7 cellular contexts compared by ENCODE assay signal in the genomic region with DNA sequence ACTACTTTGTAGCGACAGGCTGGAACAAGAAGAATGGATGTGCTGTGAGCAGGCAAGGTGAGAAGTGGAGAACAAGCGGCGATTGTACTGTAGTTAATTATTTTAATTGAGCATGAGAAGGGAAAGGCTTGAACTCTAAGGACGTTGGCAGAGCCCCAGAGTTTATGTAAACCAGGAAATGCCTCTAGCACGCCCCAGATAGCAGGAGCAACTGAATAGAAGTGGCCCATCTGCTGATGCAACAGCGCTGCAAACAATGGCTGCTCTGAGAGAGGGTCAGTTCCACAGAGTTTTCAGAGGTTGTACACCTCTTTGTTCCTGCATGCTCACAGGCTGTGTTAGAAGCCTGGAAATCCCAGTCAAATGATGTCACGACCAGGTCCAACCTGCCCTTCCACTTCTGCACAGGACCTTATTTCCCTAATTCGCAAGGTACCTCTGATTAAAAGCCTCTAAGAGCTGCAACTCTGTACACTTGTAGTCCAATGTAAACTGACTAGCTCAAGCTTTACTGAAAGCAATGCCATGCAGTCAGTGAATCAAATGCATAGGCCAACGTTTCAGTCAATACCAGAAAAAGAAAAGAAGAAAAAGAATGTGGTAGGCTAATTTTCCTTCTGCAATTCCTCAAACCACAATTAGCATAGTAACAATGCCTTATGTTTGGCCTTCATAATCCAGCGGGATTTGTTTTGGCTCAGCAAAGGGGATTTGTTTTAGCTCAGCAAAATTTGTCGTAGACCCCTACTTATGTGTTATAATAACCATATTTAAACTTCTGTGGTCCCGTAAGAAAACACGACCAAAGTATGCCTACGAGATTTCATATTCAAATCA.
A peak's percentile ranks its signal among the peaks of the same experiment; 100 is the strongest.
DNase-seq lines count a peak whose midpoint lies in the region; ATAC-seq and TF ChIP-seq lines count a peak whose summit lies in the region.

No MANE protein-coding gene starts in this region.

- H3K27ac ChIP-seq in skin epidermis, result peak overlapping the region in 18 of 21 experiments; percentile 9 to 74 (median 54)

- intact Hi-C loops in head of caudate nucleus (cut with DNase I), result no loop called here

- TF ChIP-seq POLR2A in GM18505 (IDR thresholded peaks at IDR 0.05; ENCODE audit: borderline replicate concordance, extremely low read depth, insufficient read depth, insufficient read length), result no peak

- DNase-seq in NCI-H1105 (lab: John Stamatoyannopoulos, UW) (peak; percentile 94), SW480 (ENCODE audit: low spot score) (peak; percentile 85), head of caudate nucleus (peak in 24 of 42 donors; percentile 12 to 75 (median 44)), T-helper 17 cell (no peak)

- H3K9me3 ChIP-seq in T-helper 17 cell (ENCODE audit: control insufficient read depth, low read length, poor library complexity, severe bottlenecking), result no peaks in the 10 kb centered on the region

- peaks cover 85% of the 10 kb centered on the region for H3K27me3 Mint-ChIP-seq in T-helper 17 cell

- no peaks in the 10 kb centered on the region for H3K4me1 Mint-ChIP-seq in T-helper 17 cell

- no peak overlapping the region for H3K4me3 Mint-ChIP-seq in T-helper 17 cell

- ATAC-seq in HG03460 (IDR thresholded peaks at IDR 0.05; ENCODE audit: unreplicated experiment), result no peak
- ATAC-seq in GM18505 (IDR thresholded peaks at IDR 0.05; ENCODE audit: unreplicated experiment), result no peak
- no peak for ATAC-seq in T-helper 17 cell

- peaks cover 2% of the 10 kb centered on the region for H3K36me3 Mint-ChIP-seq in T-helper 17 cell (ENCODE audit: low read depth)

- H3K4me3 ChIP-seq in skin epidermis, result peak overlapping the region in 2 of 7 experiments; percentile 3 to 5

- H3K27ac Mint-ChIP-seq in T-helper 17 cell, result no peak overlapping the region

Comparison
In these comparisons a context has a peak if more than half of its experiments do, and no peak if none do; other contexts are left out.
1. DNase-seq: peak in NCI-H1105 (single experiment), SW480 (single experiment) and head of caudate nucleus (24 of 42); none in T-helper 17 cell (0 of 3).